12 cellular contexts compared by ENCODE assay signal in genomic region chr18:8314123-8314522, GRCh38.
DNase-seq lines count a peak whose midpoint lies in the region; FAIRE-seq and TF ChIP-seq lines count a peak whose summit lies in the region.
"Had no signal": no experiment of that assay in that cellular context is flagged by ENCODE, and none has a peak within 500 bp of the region (broad histone marks: within the 10 kb centered on the region; RNA-seq: fewer than 3 reads in every experiment).

No MANE protein-coding gene starts in this region.

- no peak for TF ChIP-seq CTCF in fibroblast of mammary gland (conservative IDR thresholded peaks at IDR 0.05; ENCODE audit: control insufficient read depth, insufficient read depth, low read depth, low read length)

- peak; percentile 10 for DNase-seq in AG08395 (ENCODE audit: low spot score)
- DNase-seq in H54 (ENCODE audit: insufficient read length, low spot score): no peak
- peak; percentile 24 for DNase-seq in RKO (ENCODE audit: low spot score)
- DNase-seq in fibroblast of mammary gland (ENCODE audit: low read depth): peak; percentile 73
- DNase-seq in DMS79 (lab: John Stamatoyannopoulos, UW): no peak
- DNase-seq in NCI-H1105 (lab: John Stamatoyannopoulos, UW): no peak
- no peak for DNase-seq in activated CD4-positive, alpha-beta T cell treated with anti-CD3 and anti-CD28 coated beads for 4 hours
- DNase-seq: 8988T; ACHN; CD8-positive, alpha-beta T cell; COR-L47; H9 had no signal

- peak; percentile 75 for FAIRE-seq in H54 (lab: Jason Lieb, UNC)

- TF ChIP-seq POLR2A in H54 (IDR thresholded peaks at IDR 0.05; ENCODE audit: low read depth, low read length): no peak

- H3K4me3 ChIP-seq in fibroblast of mammary gland (ENCODE audit: control insufficient read depth, low read depth, low read length): no peak overlapping the region

Comparison
In these comparisons a context has a peak if more than half of its experiments do, and no peak if none do; other contexts are left out.
1. DNase-seq: peak in AG08395 (single experiment), RKO (single experiment) and fibroblast of mammary gland (single experiment); none in H54 (single experiment), DMS79 (single experiment), NCI-H1105 (single experiment) and activated CD4-positive, alpha-beta T cell treated with anti-CD3 and anti-CD28 coated beads for 4 hours (0 of 2).